In genomic region chr1:207933205-207933800, GRCh38 we compare ENCODE assay signal across 25 cellular contexts. TPM values are rescaled to one million over a fixed set of nuclear protein-coding genes. Genes with fewer than 3 reads are reported as not detected.
"Had no signal": no experiment of that assay in that cellular context is flagged by ENCODE, and none has a peak within 500 bp of the region (broad histone marks: within the 10 kb centered on the region; RNA-seq: fewer than 3 reads in every experiment).

No MANE protein-coding gene starts in this region.

- H3K36me3 Mint-ChIP-seq: immature natural killer cell, natural killer cell had no signal

- H3K4me3 ChIP-seq: lower lobe of right lung, ovary, psoas muscle, right lobe of liver, stomach, thyroid gland had no signal

- H3K27me3 ChIP-seq: ovary, right lobe of liver, stomach, thyroid gland had no signal

- H3K4me1 Mint-ChIP-seq: immature natural killer cell, natural killer cell had no signal

- H3K9me3 Mint-ChIP-seq: effector memory CD8-positive, alpha-beta T cell; natural killer cell had no signal

- H3K4me3 Mint-ChIP-seq: effector memory CD8-positive, alpha-beta T cell; immature natural killer cell; natural killer cell had no signal

- H3K27ac ChIP-seq: epithelial cell of prostate, lower lobe of right lung, ovary, psoas muscle, right lobe of liver, stomach, thyroid gland had no signal

- H3K4me1 ChIP-seq: lower lobe of right lung, psoas muscle, right lobe of liver had no signal

- DNase-seq: cortex of kidney; effector memory CD8-positive, alpha-beta T cell; foreskin melanocyte; hypothalamus; immature natural killer cell; islet precursor cell; left ventricle myocardium superior; lower lobe of right lung; natural killer cell; occipital lobe; ovary; posterior cingulate gyrus; psoas muscle; right lobe of liver; small intestine; stimulated activated CD4-positive, alpha-beta T cell treated with anti-CD3 and anti-CD28 coated beads, Interleukin-15, amount 100 ng/mL, for 24 hours; stimulated activated CD4-positive, alpha-beta T cell treated with anti-CD3 and anti-CD28 coated beads, Interleukin-2, amount 100 ng/mL, for 48 hours; stimulated activated CD8-positive, alpha-beta memory T cell treated with anti-CD3 and anti-CD28 coated beads, Interleukin-4, amount 100 ng/mL, for 48 hours; stimulated activated naive CD4-positive, alpha-beta T cell treated with Interleukin-2 at 50 U/mL for 16 hours; stomach; thyroid gland; trophoblast cell had no signal

- FAIRE-seq: small intestine had no signal

- H3K27ac Mint-ChIP-seq: effector memory CD8-positive, alpha-beta T cell; immature natural killer cell; natural killer cell had no signal

- ATAC-seq: effector memory CD8-positive, alpha-beta T cell; esophagus mucosa; left ventricle myocardium superior; lower lobe of right lung; natural killer cell; psoas muscle; right lobe of liver had no signal

RNA-seq across cellular contexts. Expression of gene CD34, which starts 22.4 kb away (rescaled TPM):
- polyA plus RNA-seq: immature natural killer cell, neural cell had no signal
